26 cellular contexts compared by ENCODE assay signal in the genomic region with DNA sequence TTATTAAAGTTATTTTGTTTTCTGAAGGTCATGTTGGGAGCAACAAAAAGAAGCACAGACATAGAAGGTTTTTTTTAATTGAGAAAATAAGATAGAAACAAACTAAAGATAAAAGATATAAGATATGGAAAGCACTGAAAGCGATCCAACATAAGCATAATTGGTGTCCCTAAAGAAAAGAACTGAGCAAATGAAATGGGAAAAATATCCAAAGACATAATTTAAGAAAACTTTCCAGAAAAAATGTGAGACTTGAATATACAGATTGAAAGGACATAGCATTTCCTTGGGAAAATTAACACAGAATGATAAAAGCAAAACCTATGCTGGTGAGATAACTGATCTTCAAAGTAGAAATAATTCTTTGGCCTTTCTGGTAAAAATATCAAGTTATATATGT.
"Had no signal": no experiment of that assay in that cellular context is flagged by ENCODE, and none has a peak within 500 bp of the region (broad histone marks: within the 10 kb centered on the region; RNA-seq: fewer than 3 reads in every experiment).

No MANE protein-coding gene starts in this region.

- ATAC-seq: activated naive CD8-positive, alpha-beta T cell treated with anti-CD3 and anti-CD28 coated beads, Interleukin-2, amount 50 U/mL, for 24 hours; gastroesophageal sphincter; left cardiac atrium; left ventricle myocardium superior; naive thymus-derived CD4-positive, alpha-beta T cell; right cardiac atrium; upper lobe of right lung had no signal

- H3K27me3 Mint-ChIP-seq: activated naive CD8-positive, alpha-beta T cell treated with anti-CD3 and anti-CD28 coated beads, Interleukin-2, amount 50 U/mL, for 24 hours; central memory CD8-positive, alpha-beta T cell; naive thymus-derived CD4-positive, alpha-beta T cell had no signal

- H3K4me3 Mint-ChIP-seq: activated naive CD8-positive, alpha-beta T cell treated with anti-CD3 and anti-CD28 coated beads, Interleukin-2, amount 50 U/mL, for 24 hours; central memory CD8-positive, alpha-beta T cell; naive thymus-derived CD4-positive, alpha-beta T cell had no signal

- H3K4me3 ChIP-seq: esophagus squamous epithelium, gastroesophageal sphincter, hepatocyte, spleen, suprapubic skin, tibial artery, upper lobe of right lung had no signal

- H3K27ac Mint-ChIP-seq: activated naive CD8-positive, alpha-beta T cell treated with anti-CD3 and anti-CD28 coated beads, Interleukin-2, amount 50 U/mL, for 24 hours; naive thymus-derived CD4-positive, alpha-beta T cell had no signal

- H3K4me1 Mint-ChIP-seq: activated naive CD8-positive, alpha-beta T cell treated with anti-CD3 and anti-CD28 coated beads, Interleukin-2, amount 50 U/mL, for 24 hours; central memory CD8-positive, alpha-beta T cell; naive thymus-derived CD4-positive, alpha-beta T cell had no signal

- DNase-seq: activated CD4-positive, alpha-beta T cell treated with anti-CD3 and anti-CD28 coated beads for 4 hours; activated CD4-positive, alpha-beta T cell treated with anti-CD3 and anti-CD28 coated beads, Interleukin-2, amount 50 U/mL, for 4 hours; activated CD8-positive, alpha-beta memory T cell treated with anti-CD3 and anti-CD28 coated beads for 24 hours; activated gamma-delta T cell treated with Interleukin-2 at 50 U/mL for 16 hours; activated naive CD4-positive, alpha-beta T cell treated with anti-CD3 and anti-CD28 coated beads, Interleukin-2, amount 50 U/mL, for 16 hours; activated naive CD8-positive, alpha-beta T cell treated with anti-CD3 and anti-CD28 coated beads, Interleukin-2, amount 50 U/mL, for 24 hours; amygdala; dermis blood vessel endothelial cell; effector CD4-positive, alpha-beta T cell; esophagus squamous epithelium; left cardiac atrium; left ventricle myocardium superior; mammary epithelial cell; midbrain; naive thymus-derived CD4-positive, alpha-beta T cell; occipital lobe; posterior cingulate gyrus; right cardiac atrium; spleen; stimulated activated naive CD4-positive, alpha-beta T cell; tibial artery; upper lobe of right lung had no signal
